Comparison of ENCODE assay signal across 20 cellular contexts in the genomic region with DNA sequence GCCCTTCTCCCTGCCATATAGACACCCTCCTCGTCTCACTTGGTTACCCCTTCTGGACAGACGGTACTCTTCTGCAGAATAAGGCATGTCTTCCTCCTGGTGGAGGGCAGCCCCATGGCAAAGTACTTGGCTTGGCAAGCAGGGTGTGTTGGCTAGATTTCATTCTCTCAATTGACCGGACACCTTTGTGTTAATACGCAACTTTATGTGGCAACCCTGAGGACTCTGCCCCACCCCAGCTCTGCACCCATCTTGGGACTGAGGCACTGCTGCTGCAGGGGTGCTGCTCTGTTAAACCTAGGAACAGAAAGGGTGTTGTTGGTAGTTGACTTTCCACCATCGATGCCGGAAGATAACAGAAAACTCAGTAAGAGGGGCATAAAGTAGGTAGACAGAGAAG. TPM values are rescaled to one million over a fixed set of nuclear protein-coding genes. Genes with fewer than 3 reads are reported as not detected.
A peak's percentile ranks its signal among the peaks of the same experiment; 100 is the strongest.
DNase-seq lines count a peak whose midpoint lies in the region; ATAC-seq and TF ChIP-seq lines count a peak whose summit lies in the region.
"Had no signal": no experiment of that assay in that cellular context is flagged by ENCODE, and none has a peak within 500 bp of the region (broad histone marks: within the 10 kb centered on the region; RNA-seq: fewer than 3 reads in every experiment).

No MANE protein-coding gene starts in this region.

- H3K4me1 ChIP-seq in GM23338 (ENCODE audit: insufficient read depth) (peaks cover 41% of the 10 kb centered on the region), gastrocnemius medialis (peaks cover 27 to 47% of the 10 kb centered on the region in 2 donors)

- H3K9me3 Mint-ChIP-seq in GM23338 (no peaks in the 10 kb centered on the region), mesothelial cell of epicardium (no peaks in the 10 kb centered on the region)
- H3K9me3 Mint-ChIP-seq: HFFc6 had no signal

- in situ Hi-C loops in gastrocnemius medialis (cut with MboI; ENCODE audit: low sequenced_read_pairs in 4 of 4) = no loop called here

- H3K4me3 Mint-ChIP-seq in GM23338 (no peak overlapping the region), mesothelial cell of epicardium (no peak overlapping the region)
- H3K4me3 Mint-ChIP-seq: B cell, CD14-positive monocyte, HFFc6 had no signal

- H3K4me1 Mint-ChIP-seq in GM23338 = peaks cover 59% of the 10 kb centered on the region
- H3K4me1 Mint-ChIP-seq in mesothelial cell of epicardium = peaks cover 19% of the 10 kb centered on the region
- H3K4me1 Mint-ChIP-seq: B cell, CD14-positive monocyte had no signal

- H3K36me3 ChIP-seq in GM23338 (ENCODE audit: insufficient read depth) (no peaks in the 10 kb centered on the region), WERI-Rb-1 (peaks cover 9% of the 10 kb centered on the region), gastrocnemius medialis (no peaks in the 10 kb centered on the region)

- no peak for TF ChIP-seq POLR2A in gastrocnemius medialis (IDR thresholded peaks at IDR 0.05)

- H3K9me2 ChIP-seq in GM23338 (ENCODE audit: insufficient read depth) = no peaks in the 10 kb centered on the region

- H3K36me3 Mint-ChIP-seq in GM23338 (ENCODE audit: low read depth) (peaks cover 15% of the 10 kb centered on the region; the same call in 2 of the 3 replicates), mesothelial cell of epicardium (no peaks in the 10 kb centered on the region)
- H3K36me3 Mint-ChIP-seq: CD14-positive monocyte had no signal

- H3K4me2 ChIP-seq in GM23338 = no peak overlapping the region
- H3K4me2 ChIP-seq: A549, KMS-11, PC-9 had no signal

- peaks cover 3% of the 10 kb centered on the region; the same call in 1 of the 2 replicates for H3F3A ChIP-seq in GM23338 (replicated peaks; ENCODE audit: low read depth)

- intact Hi-C loops in gastrocnemius medialis (cut with DNase I; ENCODE audit: low total_unique reads) = no loop called here

- peaks cover 100% of the 10 kb centered on the region for H3K79me2 ChIP-seq in GM23338 (replicated peaks; ENCODE audit: insufficient read depth)

- no peaks in the 10 kb centered on the region for H3K27me3 ChIP-seq in GM23338 (ENCODE audit: insufficient read depth)
- H3K27me3 ChIP-seq in WERI-Rb-1 (ENCODE audit: insufficient read depth, low read depth, severe bottlenecking) = no peaks in the 10 kb centered on the region
- H3K27me3 ChIP-seq in gastrocnemius medialis = no peaks in the 10 kb centered on the region

- DNase-seq in GM23338 (ENCODE audit: low spot score) (no peak), WERI-Rb-1 (no peak), left lobe of liver (ENCODE audit: low spot score) (peak; percentile 65), gastrocnemius medialis (no peak), mesothelial cell of epicardium (ENCODE audit: low spot score in 2 of 2, unreplicated experiment in 2 of 2) (no peak), NCI-H526 (lab: John Stamatoyannopoulos, UW) (no peak)
- no peak for DNase-seq in activated effector memory CD4-positive, alpha-beta T cell treated with Interleukin-2 at 50 U/mL for 16 hours
- DNase-seq: GDM1, HFFc6, NCI-H1092 treated with DMSO at 0.1 percent for 48 hours, NCI-H1436 treated with DMSO at 0.1 percent for 48 hours, NCI-H1930, NCI-H748 treated with DMSO at 0.1 percent for 48 hours, PC-9, RPMI8226, SHP77 had no signal

- no peak overlapping the region for H2AFZ ChIP-seq in GM23338
- H2AFZ ChIP-seq: PC-9 had no signal

- H3K27me3 Mint-ChIP-seq in GM23338 (ENCODE audit: insufficient read depth, low read depth, poor library complexity) (no peaks in the 10 kb centered on the region), mesothelial cell of epicardium (ENCODE audit: low read depth) (no peaks in the 10 kb centered on the region)
- H3K27me3 Mint-ChIP-seq: B cell had no signal

- peaks cover 38% of the 10 kb centered on the region for H4K20me1 ChIP-seq in GM23338 (replicated peaks; ENCODE audit: insufficient read depth)

- ATAC-seq in GM23338 (no peak), left lobe of liver (peak; percentile 89), gastrocnemius medialis (peak in 1 of 2 donors; percentile 6)
- ATAC-seq: A549 had no signal

- H3K9me3 ChIP-seq in WERI-Rb-1 (ENCODE audit: severe bottlenecking) = no peaks in the 10 kb centered on the region
- H3K9me3 ChIP-seq in gastrocnemius medialis = no peaks in the 10 kb centered on the region
- H3K9me3 ChIP-seq: A549 had no signal

- H3K27ac ChIP-seq in GM23338 (ENCODE audit: low read depth) (peak overlapping the region; percentile 48; the same call in 1 of the 2 replicates), WERI-Rb-1 (peak overlapping the region; percentile 67), gastrocnemius medialis (peak overlapping the region; percentile 17 to 78 (median 56))
- H3K27ac ChIP-seq: A549, KMS-11, PC-9 had no signal

- TF ChIP-seq CTCF in GM23338 (conservative IDR thresholded peaks at IDR 0.05; ENCODE audit: low read depth in 2 of 2) = no peak
- TF ChIP-seq CTCF in WERI-Rb-1 (IDR thresholded peaks at IDR 0.05; ENCODE audit: low read depth, low read length) = no peak
- no peak for TF ChIP-seq CTCF in gastrocnemius medialis (IDR thresholded peaks at IDR 0.05 in 4 of 5, conservative IDR thresholded peaks at IDR 0.05 in 1 of 5)
- TF ChIP-seq CTCF in mesothelial cell of epicardium (IDR thresholded peaks at IDR 0.05; ENCODE audit: unreplicated experiment) = no peak

- H3K4me3 ChIP-seq in GM23338 (no peak overlapping the region), WERI-Rb-1 (ENCODE audit: low read depth, low read length) (no peak overlapping the region), gastrocnemius medialis (no peak overlapping the region)
- H3K4me3 ChIP-seq: A549, PC-9 had no signal

- H3K27ac Mint-ChIP-seq in GM23338 = peak overlapping the region; percentile 54
- no peak overlapping the region for H3K27ac Mint-ChIP-seq in mesothelial cell of epicardium
- H3K27ac Mint-ChIP-seq: B cell, CD14-positive monocyte had no signal

TF ChIP-seq in GM23338, 12 proteins besides CTCF, POLR2A, EP300 and RAD21:
- TF ChIP-seq EZH2 (IDR thresholded peaks at IDR 0.05; ENCODE audit: low read depth, unreplicated experiment) = no peak
- TF ChIP-seq JUNB (IDR thresholded peaks at IDR 0.05; ENCODE audit: unreplicated experiment) = no peak
TF ChIP-seq in GM23338: peak in this region for 0.

RNA-seq across cellular contexts. Expression of gene PTPRG, which starts 55.2 kb away (rescaled TPM):
- 117 and 131 TPM in 2 replicates for total RNA-seq in GM23338 (2014; rRNA removed; shearing (Covaris generic))
- 18.4 and 24.4 TPM in 2 replicates for polyA plus RNA-seq in GM23338 (2016; fragmentation: Nextera tagmentation; extraction: Ambion mirVana)
- total RNA-seq in left lobe of liver (15.6 TPM), gastrocnemius medialis (10 to 100 TPM; 21.1 to 54.2 (median 30.6) TPM), mesothelial cell of epicardium (33.2 to 40.4 TPM (median 36.3 TPM) in 3 replicates)
- polyA plus RNA-seq: CD14-positive monocyte had no signal
